ENCODE assay signal across 1 cellular context in genomic region chr17:44108440-44109311, GRCh38.
TF ChIP-seq lines count a peak whose summit lies in the region.

No MANE protein-coding gene starts in this region.

TF ChIP-seq in H1, 55 proteins besides CTCF, POLR2A, EP300 and RAD21 (continued from another document):
- TF ChIP-seq ATF2 (IDR thresholded peaks at IDR 0.05; ENCODE audit: low read length) = no peak
